ENCODE assay signal across 2 cellular contexts in genomic region chr15:80202641-80203360, GRCh38.
TF ChIP-seq lines count a peak whose summit lies in the region.

No MANE protein-coding gene starts in this region.

TF ChIP-seq in Ishikawa, 13 proteins besides CTCF, POLR2A, EP300 and RAD21 (continued from another document):
- no peak for TF ChIP-seq NFIC (IDR thresholded peaks at IDR 0.05)
- TF ChIP-seq FOXM1 (IDR thresholded peaks at IDR 0.05; ENCODE audit: borderline replicate concordance, low read depth), result no peak
- no peak for TF ChIP-seq CREB1 (IDR thresholded peaks at IDR 0.05; ENCODE audit: low read depth)
- peak; percentile 22; the same call in 1 of the 2 replicates for TF ChIP-seq MAX (IDR thresholded peaks at IDR 0.05)
- TF ChIP-seq TAF1 (IDR thresholded peaks at IDR 0.05; ENCODE audit: low read depth), result no peak
- no peak for TF ChIP-seq TCF12 (IDR thresholded peaks at IDR 0.05; ENCODE audit: low read depth)
- no peak for TF ChIP-seq YY1 (IDR thresholded peaks at IDR 0.05; ENCODE audit: low read depth)
- TF ChIP-seq TEAD4 (IDR thresholded peaks at IDR 0.05), result no peak

TF ChIP-seq in K562, 482 proteins besides CTCF, POLR2A, EP300 and RAD21 (continued from another document):
- TF ChIP-seq CHD7 (IDR thresholded peaks at IDR 0.05; ENCODE audit: low read depth, low read length), result no peak
